8 cellular contexts compared by ENCODE assay signal in genomic region chr1:220271706-220272046, GRCh38. TPM values are rescaled to one million over a fixed set of nuclear protein-coding genes. Genes with fewer than 3 reads are reported as not detected.
DNase-seq lines count a peak whose midpoint lies in the region; ATAC-seq and TF ChIP-seq lines count a peak whose summit lies in the region.

No MANE protein-coding gene starts in this region.

- ATAC-seq in HG02610 (IDR thresholded peaks at IDR 0.05; ENCODE audit: unreplicated experiment) (peak; percentile 0), HG02973 (IDR thresholded peaks at IDR 0.05; ENCODE audit: unreplicated experiment) (no peak), HG03521 (IDR thresholded peaks at IDR 0.05; ENCODE audit: unreplicated experiment) (no peak)

- TF ChIP-seq CTCF in WERI-Rb-1 (IDR thresholded peaks at IDR 0.05; ENCODE audit: low read depth, low read length) (no peak), left ventricle myocardium inferior (IDR thresholded peaks at IDR 0.05; ENCODE audit: borderline replicate concordance) (no peak)

- no peaks in the 10 kb centered on the region for H3K9me3 ChIP-seq in WERI-Rb-1 (ENCODE audit: severe bottlenecking)
- no peaks in the 10 kb centered on the region for H3K9me3 ChIP-seq in left ventricle myocardium inferior (replicated peaks)

- H3K27ac ChIP-seq in WERI-Rb-1, result peak overlapping the region; percentile 78
- H3K27ac ChIP-seq in left ventricle myocardium inferior (replicated peaks), result peak overlapping the region; percentile 88
- H3K27ac ChIP-seq in skin epidermis, result peak overlapping the region; percentile 87 to 97 (median 92)

- intact Hi-C loops in left ventricle myocardium inferior (cut with micrococcal nuclease), result no loop called here

- H3K36me3 ChIP-seq in WERI-Rb-1, result peaks cover 27% of the 10 kb centered on the region
- H3K36me3 ChIP-seq in left ventricle myocardium inferior, result peaks cover 10% of the 10 kb centered on the region

- DNase-seq in EH (ENCODE audit: low read depth) (peak; percentile 54), WERI-Rb-1 (no peak), left ventricle myocardium inferior (no peak), NCI-H526 (lab: John Stamatoyannopoulos, UW) (no peak)

- H3K27me3 ChIP-seq in WERI-Rb-1 (ENCODE audit: insufficient read depth, low read depth, severe bottlenecking) (no peaks in the 10 kb centered on the region), left ventricle myocardium inferior (ENCODE audit: low read depth) (peaks cover 4% of the 10 kb centered on the region)

- peaks cover 62% of the 10 kb centered on the region for H3K4me1 ChIP-seq in left ventricle myocardium inferior

- H3K4me3 ChIP-seq in WERI-Rb-1 (ENCODE audit: low read depth, low read length) (peak overlapping the region; percentile 96), left ventricle myocardium inferior (peak overlapping the region; percentile 95), skin epidermis (peak overlapping the region; percentile 77 to 93 (median 81))

RNA-seq across cellular contexts. Expression of gene RAB3GAP2, which starts 0.6 kb away (rescaled TPM):
- total RNA-seq in left ventricle myocardium inferior, result 20.3 TPM
